Comparison of ENCODE assay signal across 1 cellular context in the genomic region with DNA sequence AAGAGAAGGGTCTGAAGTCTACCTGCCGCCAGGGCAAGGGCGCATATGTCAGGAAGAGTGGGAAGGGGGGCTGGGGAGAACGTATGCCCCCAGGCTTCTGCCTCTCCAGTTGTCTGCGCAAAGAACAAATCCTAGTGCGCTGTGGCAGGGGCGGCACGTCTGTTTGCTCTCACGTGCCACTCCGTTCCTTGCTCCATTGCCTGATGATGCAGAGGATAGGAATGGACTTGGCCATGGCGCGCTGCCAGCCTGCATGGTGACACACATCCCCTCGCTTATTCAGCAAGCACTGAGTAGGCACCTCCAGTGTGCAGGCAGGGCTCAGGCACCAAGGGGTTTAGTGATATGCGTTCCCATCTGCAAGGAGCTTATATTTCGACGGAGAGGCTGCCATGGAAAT.
TF ChIP-seq lines count a peak whose summit lies in the region.

No MANE protein-coding gene starts in this region.

TF ChIP-seq in endothelial cell of umbilical vein, 7 proteins besides CTCF, POLR2A, EP300 and RAD21:
- TF ChIP-seq POLR2AphosphoS5 (IDR thresholded peaks at IDR 0.05; ENCODE audit: insufficient read depth, low read depth, low read length) = peak; percentile 70
- peak; percentile 40 for TF ChIP-seq MYC (IDR thresholded peaks at IDR 0.05; ENCODE audit: low read depth, low read length)
- peak; percentile 56 for TF ChIP-seq FOS (IDR thresholded peaks at IDR 0.05; ENCODE audit: borderline replicate concordance, insufficient read depth, low read length)
- TF ChIP-seq GATA2 (IDR thresholded peaks at IDR 0.05; ENCODE audit: insufficient read depth, insufficient read length, low read depth, low read length) = no peak
- peak; percentile 35 for TF ChIP-seq JUN (IDR thresholded peaks at IDR 0.05; ENCODE audit: borderline replicate concordance, insufficient read depth, insufficient read length, low read depth)
- TF ChIP-seq EZH2 (IDR thresholded peaks at IDR 0.05; ENCODE audit: borderline replicate concordance, low read depth, low read length, severe bottlenecking) = no peak
- TF ChIP-seq, protein P1, sequence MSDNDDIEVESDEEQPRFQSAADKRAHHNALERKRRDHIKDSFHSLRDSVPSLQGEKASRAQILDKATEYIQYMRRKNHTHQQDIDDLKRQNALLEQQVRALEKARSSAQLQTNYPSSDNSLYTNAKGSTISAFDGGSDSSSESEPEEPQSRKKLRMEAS (IDR thresholded peaks at IDR 0.05; ENCODE audit: insufficient read depth, insufficient read length) = no peak
